8 cellular contexts compared by ENCODE assay signal in the genomic region with DNA sequence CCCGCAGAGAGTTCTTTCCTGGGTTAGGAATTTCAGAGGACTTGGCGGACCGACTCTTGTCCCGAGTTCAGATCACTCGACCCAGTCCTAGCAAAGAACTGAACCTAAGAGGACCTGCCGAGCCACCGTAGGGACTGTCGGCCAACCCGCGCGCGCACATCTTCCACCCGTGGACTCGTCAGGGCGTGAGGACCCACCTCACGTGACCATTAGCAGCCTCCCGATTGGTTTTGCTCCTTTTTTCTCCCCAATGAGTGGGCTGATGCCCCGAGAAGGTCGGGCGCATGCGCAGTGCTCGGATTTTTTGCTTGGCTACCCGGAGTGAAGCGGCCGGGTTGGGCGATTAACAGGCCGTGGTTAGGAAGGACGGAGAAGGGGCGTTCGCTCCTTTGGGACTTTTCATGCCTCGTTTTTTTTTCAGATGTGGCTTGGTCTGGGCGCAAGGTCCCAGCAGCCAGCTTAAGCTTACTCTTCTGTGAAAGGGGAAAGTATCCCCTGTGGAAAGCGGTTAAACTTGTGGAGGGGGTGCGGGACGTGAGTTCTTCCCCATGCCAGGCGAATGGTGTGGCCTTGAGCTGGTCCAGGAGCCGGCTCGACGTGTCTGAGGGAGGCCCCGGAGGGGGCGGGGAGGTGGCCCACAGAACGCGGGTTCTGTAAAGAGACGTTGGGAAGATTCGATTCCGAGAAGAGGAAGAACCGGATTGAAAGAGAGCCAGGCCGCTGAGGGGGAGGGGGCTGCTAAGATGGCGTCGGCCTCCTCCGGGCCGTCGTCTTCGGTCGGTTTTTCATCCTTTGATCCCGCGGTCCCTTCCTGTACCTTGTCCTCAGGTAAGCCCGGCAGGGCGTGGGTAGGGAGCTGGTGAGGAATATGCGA. TPM values are rescaled to one million over a fixed set of nuclear protein-coding genes. Genes with fewer than 3 reads are reported as not detected.
DNase-seq lines count a peak whose midpoint lies in the region; ATAC-seq and TF ChIP-seq lines count a peak whose summit lies in the region.

A gene with protein sequence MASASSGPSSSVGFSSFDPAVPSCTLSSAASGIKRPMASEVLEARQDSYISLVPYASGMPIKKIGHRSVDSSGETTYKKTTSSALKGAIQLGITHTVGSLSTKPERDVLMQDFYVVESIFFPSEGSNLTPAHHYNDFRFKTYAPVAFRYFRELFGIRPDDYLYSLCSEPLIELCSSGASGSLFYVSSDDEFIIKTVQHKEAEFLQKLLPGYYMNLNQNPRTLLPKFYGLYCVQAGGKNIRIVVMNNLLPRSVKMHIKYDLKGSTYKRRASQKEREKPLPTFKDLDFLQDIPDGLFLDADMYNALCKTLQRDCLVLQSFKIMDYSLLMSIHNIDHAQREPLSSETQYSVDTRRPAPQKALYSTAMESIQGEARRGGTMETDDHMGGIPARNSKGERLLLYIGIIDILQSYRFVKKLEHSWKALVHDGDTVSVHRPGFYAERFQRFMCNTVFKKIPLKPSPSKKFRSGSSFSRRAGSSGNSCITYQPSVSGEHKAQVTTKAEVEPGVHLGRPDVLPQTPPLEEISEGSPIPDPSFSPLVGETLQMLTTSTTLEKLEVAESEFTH (plus strand): TSS at position 299 of the 874 bp plus-strand sequence. CDS start 445 bp downstream, at position 744.

- TF ChIP-seq CTCF in KMS-11 (conservative IDR thresholded peaks at IDR 0.05; ENCODE audit: low read depth, low read length) (no peak), Peyer's patch (IDR thresholded peaks at IDR 0.05) (no peak)

- DNase-seq in DMS53 (lab: John Stamatoyannopoulos, UW), result peak; percentile 99
- peak; percentile 98 to 99 (median 98) for DNase-seq in Peyer's patch
- DNase-seq in activated T-cell treated with anti-CD3 and anti-CD28 coated beads, Interleukin-2, amount 50 U/mL, for 48 hours, result peak; percentile 98
- peak; percentile 99 for DNase-seq in stimulated activated CD8-positive, alpha-beta memory T cell treated with anti-CD3 and anti-CD28 coated beads, Interleukin-7, amount 100 ng/mL, for 24 hours (ENCODE audit: low read depth)

- H2AFZ ChIP-seq in KMS-11 (ENCODE audit: low read depth), result peak within 1 kb of the TSS; percentile 53

- H3K36me3 ChIP-seq in KMS-11 (ENCODE audit: insufficient read depth) (peaks cover 5% of the 10 kb centered on the region; the same call in 1 of the 2 replicates), Peyer's patch (peaks cover 0 to 12% (median 0%) of the 10 kb centered on the region in 3 donors), muscle layer of colon (ENCODE audit: insufficient read depth, low read length) (no peaks in the 10 kb centered on the region)

- peak within 1 kb of the TSS; percentile 69 for H3K27ac ChIP-seq in KMS-11
- peak within 1 kb of the TSS; percentile 86 to 94 (median 90) for H3K27ac ChIP-seq in Peyer's patch
- peak within 1 kb of the TSS; percentile 93 for H3K27ac ChIP-seq in muscle layer of colon (ENCODE audit: low read depth, low read length)

- H3K4me3 ChIP-seq in KMS-11 (IDR thresholded peaks at IDR 0.05; ENCODE audit: insufficient read depth, low read depth, low read length) (peak within 1 kb of the TSS; percentile 100), Peyer's patch (peak within 1 kb of the TSS; percentile 70 to 78 (median 72)), muscle layer of colon (ENCODE audit: low read depth in 1 of 2, low read length in 2 of 2) (peak within 1 kb of the TSS; percentile 93 to 96)

- peak within 1 kb of the TSS; percentile 84 for H3K9ac ChIP-seq in KMS-11
- H3K9ac ChIP-seq in muscle layer of colon (ENCODE audit: low read length), result peak within 1 kb of the TSS; percentile 99

- H3K4me2 ChIP-seq in KMS-11, result peak within 1 kb of the TSS; percentile 75

- H3K9me3 ChIP-seq in Peyer's patch, result no peaks in the 10 kb centered on the region
- no peaks in the 10 kb centered on the region for H3K9me3 ChIP-seq in muscle layer of colon (ENCODE audit: low read length)

- ATAC-seq in GM21723 (IDR thresholded peaks at IDR 0.05; ENCODE audit: unreplicated experiment) (peak; percentile 76), esophagus mucosa (peak; percentile 87)

- peaks cover 42% of the 10 kb centered on the region for H3K4me1 ChIP-seq in KMS-11 (ENCODE audit: low read depth, poor library complexity, severe bottlenecking)
- peaks cover 0 to 43% (median 10%) of the 10 kb centered on the region in 4 donors for H3K4me1 ChIP-seq in Peyer's patch
- peaks cover 26% of the 10 kb centered on the region for H3K4me1 ChIP-seq in muscle layer of colon (ENCODE audit: insufficient read depth, low read length)

- no peaks in the 10 kb centered on the region for H4K20me1 ChIP-seq in KMS-11 (ENCODE audit: insufficient read depth)

- peaks cover 51% of the 10 kb centered on the region for H3K79me2 ChIP-seq in KMS-11 (ENCODE audit: insufficient read depth, low read depth)

- H3K27me3 ChIP-seq in KMS-11 (ENCODE audit: insufficient read depth, low read depth) (peaks cover 9% of the 10 kb centered on the region), Peyer's patch (no peaks in the 10 kb centered on the region), muscle layer of colon (ENCODE audit: control insufficient read depth in 1 of 2, insufficient read depth in 2 of 2, low read length in 2 of 2) (no peaks in the 10 kb centered on the region)

- TF ChIP-seq POLR2A in Peyer's patch (IDR thresholded peaks at IDR 0.05), result peak; percentile 72 to 78

RNA-seq across cellular contexts. Expression of the gene that starts here (rescaled TPM):
- 100 to 1,000 TPM in 2 of 4 donors, 10 to 100 TPM in 2; 54.5 to 118 (median 97.6) TPM for total RNA-seq in Peyer's patch
- total RNA-seq in esophagus mucosa, result 28.2 TPM

Comparison
In these comparisons a context has a peak if more than half of its experiments do, and no peak if none do; other contexts are left out.
1. Peak in every context shown above with its lines: DNase-seq, ATAC-seq, H3K4me3 ChIP-seq and H3K27ac ChIP-seq.